In genomic region chr2:172461591-172462392, GRCh38 we compare ENCODE assay signal across 8 cellular contexts. TPM values are rescaled to one million over a fixed set of nuclear protein-coding genes. Genes with fewer than 3 reads are reported as not detected.
A peak's percentile ranks its signal among the peaks of the same experiment; 100 is the strongest.
DNase-seq lines count a peak whose midpoint lies in the region; ATAC-seq and TF ChIP-seq lines count a peak whose summit lies in the region.

No MANE protein-coding gene starts in this region.

- intact Hi-C loops in natural killer cell (cut with micrococcal nuclease), result loop anchor here (2.0 to 10.0 kb wide), 5 partner anchors 33 to 649 kb away; partner anchors contain the start of gene DLX2

- ATAC-seq in HG02588 (IDR thresholded peaks at IDR 0.05; ENCODE audit: unreplicated experiment), result peak; percentile 53
- peak; percentile 71 for ATAC-seq in activated CD8-positive, alpha-beta memory T cell treated with anti-CD3 and anti-CD28 coated beads, Interleukin-2, amount 10 ng/mL, durations not matched to agents 7 days and 5 days
- ATAC-seq in natural killer cell, result peak; percentile 70 to 75 (median 72)
- peak; percentile 76 for ATAC-seq in stimulated activated naive CD8-positive, alpha-beta T cell treated with anti-CD3 and anti-CD28 coated beads, Interleukin-15, Interleukin-2, amounts not matched to agents 100 U/mL and 50 U/mL, for 24 hours
- no peak for ATAC-seq in HG02623 (IDR thresholded peaks at IDR 0.05; ENCODE audit: unreplicated experiment)

- H3K9me3 Mint-ChIP-seq in activated CD8-positive, alpha-beta memory T cell treated with anti-CD3 and anti-CD28 coated beads, Interleukin-2, amount 10 ng/mL, durations not matched to agents 7 days and 5 days (ENCODE audit: low read depth), result no peaks in the 10 kb centered on the region
- no peaks in the 10 kb centered on the region for H3K9me3 Mint-ChIP-seq in natural killer cell

- H3K4me1 Mint-ChIP-seq in activated CD8-positive, alpha-beta memory T cell treated with anti-CD3 and anti-CD28 coated beads, Interleukin-2, amount 10 ng/mL, durations not matched to agents 7 days and 5 days, result peaks cover 69% of the 10 kb centered on the region
- H3K4me1 Mint-ChIP-seq in natural killer cell, result peaks cover 83 to 85% of the 10 kb centered on the region in 2 donors

- peak overlapping the region; percentile 23 for H3K27ac Mint-ChIP-seq in activated CD8-positive, alpha-beta memory T cell treated with anti-CD3 and anti-CD28 coated beads, Interleukin-2, amount 10 ng/mL, durations not matched to agents 7 days and 5 days
- H3K27ac Mint-ChIP-seq in natural killer cell, result peak overlapping the region; percentile 64 to 74

- peaks cover 8% of the 10 kb centered on the region for H3K27me3 Mint-ChIP-seq in activated CD8-positive, alpha-beta memory T cell treated with anti-CD3 and anti-CD28 coated beads, Interleukin-2, amount 10 ng/mL, durations not matched to agents 7 days and 5 days
- H3K27me3 Mint-ChIP-seq in natural killer cell (ENCODE audit: low read depth in 2 of 2), result no peaks in the 10 kb centered on the region

- DNase-seq in COR-L47 (lab: John Stamatoyannopoulos, UW) (peak; percentile 74), NCI-H748 treated with DMSO at 0.1 percent for 48 hours (lab: John Stamatoyannopoulos, UW) (peak; percentile 70), epithelial cell of esophagus (ENCODE audit: low read depth) (peak; percentile 74), natural killer cell (peak; percentile 60)
- peak; percentile 77 for DNase-seq in activated CD8-positive, alpha-beta memory T cell treated with anti-CD3 and anti-CD28 coated beads, Interleukin-2, amount 10 ng/mL, durations not matched to agents 7 days and 5 days
- peak; percentile 85 for DNase-seq in stimulated activated naive CD8-positive, alpha-beta T cell treated with anti-CD3 and anti-CD28 coated beads, Interleukin-15, Interleukin-2, amounts not matched to agents 100 U/mL and 50 U/mL, for 24 hours

- CTCF ChIA-PET in activated CD8-positive, alpha-beta memory T cell treated with anti-CD3 and anti-CD28 coated beads, Interleukin-2, amount 10 ng/mL, durations not matched to agents 7 days and 5 days (lab: Charles Lee), result interaction anchor here (0.6 to 7.7 kb wide), 51 partner anchors 9 to 888 kb away, joined by 3 to 137 read pairs (median 4); partner anchors contain the start of genes DYNC1I2 and ITGA6

- H3K36me3 Mint-ChIP-seq in activated CD8-positive, alpha-beta memory T cell treated with anti-CD3 and anti-CD28 coated beads, Interleukin-2, amount 10 ng/mL, durations not matched to agents 7 days and 5 days, result no peaks in the 10 kb centered on the region
- H3K36me3 Mint-ChIP-seq in natural killer cell, result peaks cover 8% of the 10 kb centered on the region

- peak overlapping the region; percentile 9 for H3K4me3 Mint-ChIP-seq in activated CD8-positive, alpha-beta memory T cell treated with anti-CD3 and anti-CD28 coated beads, Interleukin-2, amount 10 ng/mL, durations not matched to agents 7 days and 5 days
- H3K4me3 Mint-ChIP-seq in natural killer cell, result peak overlapping the region; percentile 76

- TF ChIP-seq CTCF in epithelial cell of esophagus (IDR thresholded peaks at IDR 0.05; ENCODE audit: insufficient read depth, low read depth, low read length, missing control alignments), result peak; percentile 82
- peak; percentile 77 for TF ChIP-seq CTCF in natural killer cell (IDR thresholded peaks at IDR 0.05)

- no peak overlapping the region for H3K4me3 ChIP-seq in epithelial cell of esophagus (ENCODE audit: low read length)

RNA-seq across cellular contexts. Expression of gene ITGA6, which starts 34.4 kb away (rescaled TPM):
- total RNA-seq in activated CD8-positive, alpha-beta memory T cell treated with anti-CD3 and anti-CD28 coated beads, Interleukin-2, amount 10 ng/mL, durations not matched to agents 7 days and 5 days, result 1 to 10 TPM; 2.2 to 5.5 TPM
- 10 to 100 TPM; 34.0 to 52.8 (median 38.3) TPM for total RNA-seq in natural killer cell

Comparison
In these comparisons a context has a peak if more than half of its experiments do, and no peak if none do; other contexts are left out.
1. RNA of gene ITGA6, which starts 34.4 kb away (total RNA-seq): 34.0 to 52.8 TPM in natural killer cell; 2.2 to 5.5 TPM in activated CD8-positive, alpha-beta memory T cell treated with anti-CD3 and anti-CD28 coated beads, Interleukin-2, amount 10 ng/mL, durations not matched to agents 7 days and 5 days; every median in the first group is over 4 times any median in the second.
2. Peak in every context shown above with its lines, with median percentiles within 50 percentile points of each other: DNase-seq.